Comparison of ENCODE assay signal across 19 cellular contexts in genomic region chr6:143708889-143709288, GRCh38.
"Had no signal": no experiment of that assay in that cellular context is flagged by ENCODE, and none has a peak within 500 bp of the region (broad histone marks: within the 10 kb centered on the region; RNA-seq: fewer than 3 reads in every experiment).

No MANE protein-coding gene starts in this region.

- H3K36me3 Mint-ChIP-seq: naive B cell had no signal

- H3K27ac Mint-ChIP-seq: activated CD8-positive, alpha-beta T cell treated with anti-CD3 and anti-CD28 coated beads, Interleukin-2, amount 10 ng/mL, durations not matched to agents 7 days and 5 days; activated naive CD8-positive, alpha-beta T cell; activated T-cell treated with anti-CD3 and anti-CD28 coated beads, Interleukin-2, amount 50 U/mL, for 72 hours; stimulated activated memory B cell treated with anti-CD40 and anti-IgM and Interleukin-4, amounts not matched to agents 10 μg/mL and 1 μg/mL and 100 μg/mL, for 72 hours; WTC11 had no signal

- H3K27me3 ChIP-seq: hepatocyte, thyroid gland, uterus had no signal

- H3K36me3 ChIP-seq: thyroid gland, uterus had no signal

- H3K4me3 Mint-ChIP-seq: activated CD8-positive, alpha-beta T cell treated with anti-CD3 and anti-CD28 coated beads, Interleukin-2, amount 10 ng/mL, durations not matched to agents 7 days and 5 days; activated naive CD8-positive, alpha-beta T cell; activated T-cell treated with anti-CD3 and anti-CD28 coated beads, Interleukin-2, amount 50 U/mL, for 72 hours; naive B cell; stimulated activated memory B cell treated with anti-CD40 and anti-IgM and Interleukin-4, amounts not matched to agents 10 μg/mL and 1 μg/mL and 100 μg/mL, for 72 hours; WTC11 had no signal

- H3K9me3 Mint-ChIP-seq: stimulated activated memory B cell treated with anti-CD40 and anti-IgM and Interleukin-4, amounts not matched to agents 10 μg/mL and 1 μg/mL and 100 μg/mL, for 72 hours had no signal

- H3K9me3 ChIP-seq: thyroid gland, uterus had no signal

- DNase-seq: activated CD4-positive, alpha-beta T cell treated with anti-CD3 and anti-CD28 coated beads for 4 hours; activated CD8-positive, alpha-beta memory T cell treated with anti-CD3 and anti-CD28 coated beads, Interleukin-2, amount 50 U/mL, for 4 hours; activated CD8-positive, alpha-beta T cell treated with anti-CD3 and anti-CD28 coated beads, Interleukin-2, amount 10 ng/mL, durations not matched to agents 7 days and 5 days; activated gamma-delta T cell treated with Interleukin-2 at 50 U/mL for 16 hours; activated T-cell treated with anti-CD3 and anti-CD28 coated beads, Interleukin-2, amount 50 U/mL, for 72 hours; amniotic stem cell; islet precursor cell; naive B cell; posterior cingulate gyrus; retina; stimulated activated CD4-positive, alpha-beta T cell treated with anti-CD3 and anti-CD28 coated beads, Interleukin-12 subunit alpha, Interleukin-12 subunit beta, amount 100 ng/mL, for 4 hours; stimulated activated CD4-positive, alpha-beta T cell treated with anti-CD3 and anti-CD28 coated beads, Interleukin-2, amount 100 ng/mL, for 24 hours; thyroid gland; uterus had no signal

- H3K27me3 Mint-ChIP-seq: activated naive CD8-positive, alpha-beta T cell; naive B cell; stimulated activated memory B cell treated with anti-CD40 and anti-IgM and Interleukin-4, amounts not matched to agents 10 μg/mL and 1 μg/mL and 100 μg/mL, for 72 hours had no signal

- H3K4me3 ChIP-seq: hepatocyte, thyroid gland, uterus had no signal

- ATAC-seq: activated CD8-positive, alpha-beta T cell treated with anti-CD3 and anti-CD28 coated beads, Interleukin-2, amount 10 ng/mL, durations not matched to agents 7 days and 5 days; activated T-cell treated with anti-CD3 and anti-CD28 coated beads, Interleukin-2, amount 50 U/mL, for 72 hours; esophagus mucosa; stimulated activated memory B cell treated with anti-CD40 and anti-IgM and Interleukin-4, amounts not matched to agents 10 μg/mL and 1 μg/mL and 100 μg/mL, for 72 hours; WTC11 had no signal

- H3K27ac ChIP-seq: hepatocyte, thyroid gland, uterus had no signal

- H3K4me1 ChIP-seq: uterus had no signal
